In genomic region chr1:56517404-56518130, GRCh38 we compare ENCODE assay signal across 1 cellular context.
TF ChIP-seq lines count a peak whose summit lies in the region.

No MANE protein-coding gene starts in this region.

TF ChIP-seq in K562, 482 proteins besides CTCF, POLR2A, EP300 and RAD21 (continued from another document):
- TF ChIP-seq E4F1 (CRISPR knock-in tag; IDR thresholded peaks at IDR 0.05; ENCODE audit: borderline replicate concordance): no peak
- TF ChIP-seq HMBOX1 (IDR thresholded peaks at IDR 0.05): no peak
- TF ChIP-seq RREB1 (CRISPR knock-in tag; IDR thresholded peaks at IDR 0.05): no peak
- peak; percentile 77 to 78; a peak in 2 of 4 replicates for TF ChIP-seq KDM1A (IDR thresholded peaks at IDR 0.05)
- TF ChIP-seq NR3C1 (CRISPR knock-in tag; IDR thresholded peaks at IDR 0.05): no peak
- TF ChIP-seq PHF21A (IDR thresholded peaks at IDR 0.05; ENCODE audit: borderline replicate concordance, low read depth): no peak
- no peak for TF ChIP-seq XRCC5 (IDR thresholded peaks at IDR 0.05; ENCODE audit: low read depth, low read length)
- no peak for TF ChIP-seq NFYB (IDR thresholded peaks at IDR 0.05; ENCODE audit: extremely low read depth, insufficient read length)
